In genomic region chr21:43981151-43981870, GRCh38 we compare ENCODE assay signal across 16 cellular contexts. TPM values are rescaled to one million over a fixed set of nuclear protein-coding genes. Genes with fewer than 3 reads are reported as not detected.
DNase-seq lines count a peak whose midpoint lies in the region; ATAC-seq, FAIRE-seq and TF ChIP-seq lines count a peak whose summit lies in the region.
"Had no signal": no experiment of that assay in that cellular context is flagged by ENCODE, and none has a peak within 500 bp of the region (broad histone marks: within the 10 kb centered on the region; RNA-seq: fewer than 3 reads in every experiment).

No MANE protein-coding gene starts in this region.

- H3K4me1 ChIP-seq in BLaER1 (peaks cover 65% of the 10 kb centered on the region), HEK293 (ENCODE audit: control insufficient read depth, insufficient read depth, low read length) (no peaks in the 10 kb centered on the region), GM12878 (ENCODE audit: control insufficient read depth, insufficient read depth, low read length) (no peaks in the 10 kb centered on the region)

- H3K27ac ChIP-seq in BLaER1: no peak overlapping the region
- no peak overlapping the region for H3K27ac ChIP-seq in HEK293 (ENCODE audit: extremely low read depth, low read depth, low read length)
- H3K27ac ChIP-seq in GM12878 (ENCODE audit: control insufficient read depth, insufficient read depth): no peak overlapping the region

- RAD21 ChIA-PET in GM12878 (lab: Charles Lee; ENCODE audit: unreplicated experiment): no interaction called here

- peak; percentile 48 for TF ChIP-seq POLR2A in GM12878 (IDR thresholded peaks at IDR 0.05; ENCODE audit: low read depth, low read length)
- no peak for TF ChIP-seq POLR2A in erythroblast (IDR thresholded peaks at IDR 0.05; ENCODE audit: low read length)

- no peak for DNase-seq in GM12878 (ENCODE audit: low read depth, low spot score)
- no peak for DNase-seq in nephron progenitor cell
- no peak for DNase-seq in erythroblast (lab: John Stamatoyannopoulos, UW)
- DNase-seq in NCI-H345 treated with DMSO at 0.1 percent for 48 hours (lab: John Stamatoyannopoulos, UW; ENCODE audit: unreplicated experiment): no peak
- DNase-seq in NCI-H2081 (lab: John Stamatoyannopoulos, UW): no peak
- DNase-seq: CD4-positive, CD25-positive, alpha-beta regulatory T cell; DMS79; NCI-H1105; NCI-H2171 treated with DMSO at 0.1 percent for 48 hours; NCI-H446 treated with DMSO at 0.1 percent for 48 hours; NCI-H526 treated with DMSO at 0.1 percent for 48 hours; Right ventricle myocardium superior had no signal

- H3K9ac ChIP-seq in BLaER1: no peak overlapping the region
- H3K9ac ChIP-seq in GM12878 (ENCODE audit: control insufficient read depth, insufficient read depth, low read length): no peak overlapping the region

- no TSS peak for BruUV-seq in GM12878 (replicated peaks; lab: Mats Ljungman, UMichigan)

- H2AFZ ChIP-seq in GM12878 (ENCODE audit: control insufficient read depth, low read depth, low read length): no peak overlapping the region

- in situ Hi-C loops in GM12878 (cut with MboI): no loop called here

- intact Hi-C loops in GM12878 (cut with micrococcal nuclease; ENCODE audit: unreplicated experiment): no loop called here

- H3K36me3 Mint-ChIP-seq in nephron progenitor cell (ENCODE audit: low read depth): no peaks in the 10 kb centered on the region

- H3K36me3 ChIP-seq in BLaER1 (peaks cover 13% of the 10 kb centered on the region; the same call in 1 of the 2 replicates), HEK293 (ENCODE audit: control insufficient read depth in 2 of 2, insufficient read depth in 1 of 2, low read length in 2 of 2) (peaks cover 10 to 36% of the 10 kb centered on the region in 2 experiments), GM12878 (ENCODE audit: control insufficient read depth in 2 of 2, insufficient read depth in 2 of 2, low read length in 1 of 2) (peaks cover 12 to 13% of the 10 kb centered on the region in 2 experiments; a peak in 3 of 4 replicates)

- POLR2A ChIA-PET in HEK293 (lab: Yijun Ruan, JAX): no interaction called here
- POLR2A ChIA-PET in GM12878 (lab: Charles Lee): interaction anchor here (0.6 kb wide), 1 partner anchor 845 kb away, joined by 3 read pairs; no protein-coding TSS in a partner anchor

- no peak for FAIRE-seq in GM12878 (lab: Jason Lieb, UNC)
- FAIRE-seq: H54 had no signal

- no peak for TF ChIP-seq CTCF in HEK293 (tag by site-specific recombination; IDR thresholded peaks at IDR 0.05)
- TF ChIP-seq CTCF in GM12878 (IDR thresholded peaks at IDR 0.05 in 2 of 3, conservative IDR thresholded peaks at IDR 0.05 in 1 of 3; ENCODE audit: control insufficient read depth in 2 of 3, extremely low read depth in 1 of 3, insufficient read depth in 1 of 3, low read depth in 3 of 3, low read length in 3 of 3): no peak
- no peak for TF ChIP-seq CTCF in nephron progenitor cell (IDR thresholded peaks at IDR 0.05)

- H3K4me2 ChIP-seq in BLaER1 (peak overlapping the region; percentile 79), GM12878 (ENCODE audit: control insufficient read depth, insufficient read depth) (no peak overlapping the region)

- H3K4me3 Mint-ChIP-seq in nephron progenitor cell: no peak overlapping the region
- H3K4me3 Mint-ChIP-seq: CD4-positive, CD25-positive, alpha-beta regulatory T cell had no signal

- H3K27me3 Mint-ChIP-seq in nephron progenitor cell (ENCODE audit: low read depth, poor library complexity): peaks cover 23% of the 10 kb centered on the region
- H3K27me3 Mint-ChIP-seq: CD4-positive, CD25-positive, alpha-beta regulatory T cell had no signal

- peaks cover 61% of the 10 kb centered on the region for H3K4me1 Mint-ChIP-seq in nephron progenitor cell

- SMC1A ChIA-PET in GM12878 (lab: Charles Lee; ENCODE audit: uncharacterized antibody, unreplicated experiment): no interaction called here

- ATAC-seq in GM12878 (no peak), HG03097 (IDR thresholded peaks at IDR 0.05; ENCODE audit: low FRiP score, unreplicated experiment) (no peak)

- TF ChIP-seq RAD21 in GM12878 (IDR thresholded peaks at IDR 0.05; ENCODE audit: insufficient read depth, low read depth, low read length): no peak

- H3K27me3 ChIP-seq in BLaER1 (peaks cover 30% of the 10 kb centered on the region), GM12878 (replicated peaks in 1 of 2; ENCODE audit: control insufficient read depth in 2 of 2, insufficient read depth in 2 of 2, low read length in 1 of 2) (no peaks in the 10 kb centered on the region)

- H3K4me3 ChIP-seq in BLaER1 (no peak overlapping the region), HEK293 (ENCODE audit: low read depth, low read length) (no peak overlapping the region), GM12878 (no peak overlapping the region)

- H3K79me2 ChIP-seq in GM12878 (ENCODE audit: control insufficient read depth, insufficient read depth, low read length): no peaks in the 10 kb centered on the region

- H4K20me1 ChIP-seq in BLaER1 (peaks cover 40% of the 10 kb centered on the region), GM12878 (ENCODE audit: control insufficient read depth, insufficient read depth) (no peaks in the 10 kb centered on the region)

- CTCF ChIA-PET in HEK293 (lab: Yijun Ruan, JAX): no interaction called here
- CTCF ChIA-PET in GM12878 (lab: Yijun Ruan, JAX): interaction anchor here (0.7 to 1.3 kb wide), 2 partner anchors 97 to 157 kb away, joined by 3 read pairs; no protein-coding TSS in a partner anchor

- WGBS in GM12878 (ENCODE audit: insufficient coverage, insufficient replicate concordance, low lambda C conversion rate, missing lambda C conversion rate): 94% methylated on average over 18 of the region's 26 CpGs

- no peaks in the 10 kb centered on the region for H3K9me3 Mint-ChIP-seq in nephron progenitor cell
- H3K9me3 Mint-ChIP-seq: CD4-positive, CD25-positive, alpha-beta regulatory T cell had no signal

- H3K27ac Mint-ChIP-seq in nephron progenitor cell: peak overlapping the region; percentile 92
- H3K27ac Mint-ChIP-seq: CD4-positive, CD25-positive, alpha-beta regulatory T cell had no signal

- H3K9me3 ChIP-seq in BLaER1 (no peaks in the 10 kb centered on the region), HEK293 (ENCODE audit: control insufficient read depth, insufficient read depth, low read depth, low read length) (no peaks in the 10 kb centered on the region), GM12878 (replicated peaks; ENCODE audit: control insufficient read depth, insufficient read depth, low read length) (no peaks in the 10 kb centered on the region)

- TF ChIP-seq EP300 in GM12878 (IDR thresholded peaks at IDR 0.05; ENCODE audit: borderline replicate concordance in 1 of 2, control insufficient read depth in 1 of 2, low read depth in 2 of 2, low read length in 2 of 2): no peak

TF ChIP-seq in HEK293, 187 proteins besides CTCF, POLR2A, EP300 and RAD21 (continues in another document):
- 0 out of 2 replicates have a peak, but pooled peaks have one; percentile 24 for TF ChIP-seq PATZ1 (tag by site-specific recombination; IDR thresholded peaks at IDR 0.05)
- no peak for TF ChIP-seq ZFHX2 (tag by site-specific recombination; conservative IDR thresholded peaks at IDR 0.05)

TF ChIP-seq in GM12878, 131 proteins besides CTCF, POLR2A, EP300 and RAD21 (continues in another document):
- TF ChIP-seq JUNB (IDR thresholded peaks at IDR 0.05) (no peak), SKIL (IDR thresholded peaks at IDR 0.05; ENCODE audit: low read depth, poor library complexity, severe bottlenecking) (no peak), SREBF1 (IDR thresholded peaks at IDR 0.05; ENCODE audit: low read length) (no peak), CBFB (IDR thresholded peaks at IDR 0.05; ENCODE audit: low read depth) (no peak), RBBP5 (conservative IDR thresholded peaks at IDR 0.05) (no peak), SMAD5 (IDR thresholded peaks at IDR 0.05; ENCODE audit: low read depth) (no peak), ATF3 (IDR thresholded peaks at IDR 0.05; ENCODE audit: borderline replicate concordance, extremely low read depth, low read depth, low read length) (no peak)

RNA-seq across cellular contexts. Expression of gene TRAPPC10, which starts 30.8 kb away (rescaled TPM):
- total RNA-seq in GM12878 (2013; cell fraction: nucleolus; rRNA removed): 156 and 162 TPM in 2 replicates
- total RNA-seq in GM12878 (2014; rRNA removed) (31.0 and 40.9 TPM in 2 replicates), GM12878 (2014; rRNA removed; fragmentation: Illumina TruSeq; extraction: Trizol) (27.5 and 28.9 TPM in 2 replicates), GM12878 (2021) (34.4 and 39.6 TPM in 2 replicates)
- 12.1 TPM for polyA plus RNA-seq in GM12878 (2011; ENCODE audit: low read depth)
- polyA plus RNA-seq in GM12878 (2011; rRNA removed) (24.5 and 38.7 TPM in 2 replicates), GM12878 (2014; fragmentation: Illumina TruSeq; extraction: Trizol) (33.9 and 34.8 TPM in 2 replicates), GM12878 (2014; fragmentation: Nextera tagmentation; extraction: Ambion mirVana) (1 to 10 TPM; 1.1 to 2.5 TPM), GM12878 (2014; rRNA removed) (27.5 and 28.4 TPM in 2 replicates), GM12878 (2016; fragmentation: Nextera tagmentation; extraction: Ambion mirVana) (10 to 100 TPM in 1 of 2 experiments, 1 to 10 TPM in 1; 5.9 to 14.3 TPM)
- polyA plus RNA-seq in GM12878 (2011; cell fraction: cytosol; rRNA removed): 28.0 and 29.3 TPM in 2 replicates
- polyA plus RNA-seq in GM12878 (2011; cell fraction: nucleus; rRNA removed): 85.3 and 93.6 TPM in 2 replicates
- 15.4 and 19.3 TPM in 2 replicates for polyA plus RNA-seq in GM12878 (2012)
- 35.3 and 39.6 TPM in 2 replicates for polyA minus RNA-seq in GM12878 (2011; rRNA and poly(A)+ RNA removed)
- polyA minus RNA-seq in GM12878 (2011; cell fraction: cytosol; rRNA and poly(A)+ RNA removed): 18.2 and 19.4 TPM in 2 replicates
- 28.7 and 56.4 TPM in 2 replicates for polyA minus RNA-seq in GM12878 (2011; cell fraction: nucleus; rRNA and poly(A)+ RNA removed)
